8 cellular contexts compared by ENCODE assay signal in genomic region chr15:82045892-82046667, GRCh38. TPM values are rescaled to one million over a fixed set of nuclear protein-coding genes. Genes with fewer than 3 reads are reported as not detected.
DNase-seq lines count a peak whose midpoint lies in the region; ATAC-seq, FAIRE-seq and TF ChIP-seq lines count a peak whose summit lies in the region.

MEX3B (minus strand) TSS chr15:82046018; CDS start chr15:82045705, 313 bp downstream.

- no peak for TF ChIP-seq CTCF in keratinocyte (optimal IDR thresholded peaks at IDR 0.05 in 1 of 3, IDR thresholded peaks at IDR 0.05 in 1 of 3, conservative IDR thresholded peaks at IDR 0.05 in 1 of 3; ENCODE audit: extremely low read depth in 1 of 3, insufficient read depth in 2 of 3, low read length in 3 of 3)

- no peaks in the 10 kb centered on the region for H3K9me3 ChIP-seq in keratinocyte (ENCODE audit: control insufficient read depth, low read depth, low read length)

- H3K36me3 ChIP-seq in keratinocyte (ENCODE audit: control insufficient read depth in 2 of 2, extremely low read depth in 1 of 2, insufficient read depth in 2 of 2, low read length in 2 of 2), result no peaks in the 10 kb centered on the region

- H2AFZ ChIP-seq in keratinocyte (ENCODE audit: control insufficient read depth, low read length), result peak within 1 kb of the TSS; percentile 86

- FAIRE-seq in keratinocyte (lab: Jason Lieb, UNC), result no peak

- DNase-seq in AG08395 (ENCODE audit: low spot score) (peak; percentile 95), NCI-H345 treated with DMSO at 0.1 percent for 48 hours (lab: John Stamatoyannopoulos, UW; ENCODE audit: unreplicated experiment) (peak; percentile 75), cerebellar cortex (ENCODE audit: low spot score) (peak; percentile 97), keratinocyte (ENCODE audit: low read depth, low spot score) (peak; percentile 38)
- DNase-seq in activated CD4-positive, CD25-positive, alpha-beta regulatory T cell treated with anti-CD3 and anti-CD28 coated beads, Interleukin-2, amount 50 U/mL, for 72 hours, result peak; percentile 69
- peak; percentile 91 for DNase-seq in stimulated activated CD4-positive, alpha-beta T cell treated with anti-CD3 and anti-CD28 coated beads, Interleukin-12 subunit alpha, Interleukin-12 subunit beta, amount 100 ng/mL, for 4 hours

- no peaks in the 10 kb centered on the region for H4K20me1 ChIP-seq in keratinocyte (ENCODE audit: control insufficient read depth, extremely low read depth, insufficient read depth, low read length)

- no peaks in the 10 kb centered on the region for H3K79me2 ChIP-seq in keratinocyte (ENCODE audit: control insufficient read depth, insufficient read depth, low read length)

- H3K9me1 ChIP-seq in keratinocyte (ENCODE audit: control insufficient read depth, extremely low read depth, insufficient read depth, low read length), result peaks cover 2% of the 10 kb centered on the region

- peaks cover 35% of the 10 kb centered on the region for H3K27me3 ChIP-seq in keratinocyte (ENCODE audit: control insufficient read depth, extremely low read depth, insufficient read depth, low read length)

- ATAC-seq in GM19035 (IDR thresholded peaks at IDR 0.05; ENCODE audit: unreplicated experiment) (peak; percentile 69), HG03354 (IDR thresholded peaks at IDR 0.05; ENCODE audit: poor library complexity, severe bottlenecking, unreplicated experiment) (peak; percentile 62)

- H3K9ac ChIP-seq in keratinocyte (ENCODE audit: control insufficient read depth, extremely low read depth, insufficient read depth, low read length), result peak within 1 kb of the TSS; percentile 47

- dilution Hi-C loops in keratinocyte (cut with MboI; ENCODE audit: extremely low pct_ligation_motif_present, low sequenced_read_pairs), result no loop called here

- H3K27ac ChIP-seq in keratinocyte (ENCODE audit: control insufficient read depth, insufficient read depth, low read length), result peak within 1 kb of the TSS; percentile 8

- H3K4me2 ChIP-seq in keratinocyte (ENCODE audit: control insufficient read depth, extremely low read depth, insufficient read depth, low read depth, low read length), result peak within 1 kb of the TSS; percentile 85

- H3K4me3 ChIP-seq in keratinocyte (ENCODE audit: control insufficient read depth in 2 of 3, extremely low read depth in 1 of 3, insufficient read depth in 2 of 3, low read depth in 1 of 3, low read length in 3 of 3), result peak within 1 kb of the TSS; percentile 51 to 75 (median 73)

- peaks cover 10% of the 10 kb centered on the region for H3K4me1 ChIP-seq in keratinocyte (ENCODE audit: control insufficient read depth, extremely low read depth, insufficient read depth, low read length)

RNA-seq across cellular contexts. Expression of gene MEX3B, which starts in this region (rescaled TPM):
- 0.16 to 0.18 TPM (median 0.17 TPM) in 3 replicates for polyA plus RNA-seq in keratinocyte
- polyA plus RNA-seq in keratinocyte (2011; ENCODE audit: low read depth), result 0.87 TPM
- 0.11 and 0.17 TPM in 2 replicates for polyA plus RNA-seq in keratinocyte (2011; cell fraction: cytosol; rRNA removed)
- polyA plus RNA-seq in keratinocyte (2011; cell fraction: nucleus; rRNA removed), result 0.25 and 0.28 TPM in 2 replicates
- polyA plus RNA-seq in keratinocyte (2012; ENCODE audit: low replicate concordance), result 0.31 and 0.54 TPM in 2 replicates
- 0.20 TPM in 1 of 3 replicates, not detected in the others for polyA minus RNA-seq in keratinocyte
- polyA minus RNA-seq in keratinocyte (2011; cell fraction: cytosol; rRNA and poly(A)+ RNA removed), result 1.2 TPM
- polyA minus RNA-seq in keratinocyte (2011; cell fraction: nucleus; rRNA and poly(A)+ RNA removed), result 0.21 and 0.54 TPM in 2 replicates

Comparison
In these comparisons a context has a peak if more than half of its experiments do, and no peak if none do; other contexts are left out.
1. Peak in every context shown above with its lines: DNase-seq, ATAC-seq, H3K4me3 ChIP-seq and H3K27ac ChIP-seq.
2. DNase-seq: peak in every context shown above with its lines; median percentile 97 in cerebellar cortex; 95 in AG08395; 91 in stimulated activated CD4-positive, alpha-beta T cell treated with anti-CD3 and anti-CD28 coated beads, Interleukin-12 subunit alpha, Interleukin-12 subunit beta, amount 100 ng/mL, for 4 hours; 75 in NCI-H345 treated with DMSO at 0.1 percent for 48 hours; 69 in activated CD4-positive, CD25-positive, alpha-beta regulatory T cell treated with anti-CD3 and anti-CD28 coated beads, Interleukin-2, amount 50 U/mL, for 72 hours; 38 in keratinocyte.